1 cellular context compared by ENCODE assay signal in genomic region chr2:168664715-168665114, GRCh38.
TF ChIP-seq lines count a peak whose summit lies in the region.
"Not testable (repeated sequence)": the region's sequence is repeated elsewhere in the genome, so short reads cannot be mapped to it uniquely, and the experiment has no call there.

No MANE protein-coding gene starts in this region.

TF ChIP-seq in K562, 482 proteins besides CTCF, POLR2A, EP300 and RAD21 (continued from another document):
- not testable (repeated sequence) for TF ChIP-seq NR4A1 (CRISPR knock-in tag; IDR thresholded peaks at IDR 0.05); ZNF740 (CRISPR knock-in tag; IDR thresholded peaks at IDR 0.05); NR2C1 (IDR thresholded peaks at IDR 0.05)
- TF ChIP-seq NR4A1 (tag; IDR thresholded peaks at IDR 0.05) (peak; percentile 89), ZNF639 (CRISPR knock-in tag; conservative IDR thresholded peaks at IDR 0.05 in 1 of 2, IDR thresholded peaks at IDR 0.05 in 1 of 2) (peak in 1 of 2 experiments; percentile 72; a peak in 2 of 4 replicates), ILK (tag; IDR thresholded peaks at IDR 0.05; ENCODE audit: borderline replicate concordance, low read depth) (peak; percentile 48; the same call in 1 of the 2 replicates), ZNF311 (CRISPR knock-in tag; IDR thresholded peaks at IDR 0.05) (peak; percentile 96), SMAD4 (CRISPR knock-in tag; conservative IDR thresholded peaks at IDR 0.05) (peak; percentile 96), ZNF79 (CRISPR knock-in tag; IDR thresholded peaks at IDR 0.05; ENCODE audit: low read depth) (0 out of 2 replicates have a peak, but pooled peaks have one; percentile 37), ZNF584 (CRISPR knock-in tag; IDR thresholded peaks at IDR 0.05; ENCODE audit: low read depth) (peak; percentile 80), E2F3 (CRISPR knock-in tag; IDR thresholded peaks at IDR 0.05) (0 out of 2 replicates have a peak, but pooled peaks have one; percentile 34), ZNF23 (CRISPR knock-in tag; IDR thresholded peaks at IDR 0.05) (peak; percentile 77; the same call in 1 of the 2 replicates), TEAD1 (CRISPR knock-in tag; IDR thresholded peaks at IDR 0.05) (0 out of 4 replicates have a peak, but pooled peaks of 1 of the 2 experiments have one; percentile 75), ZNF41 (CRISPR knock-in tag; conservative IDR thresholded peaks at IDR 0.05) (peak; percentile 77; the same call in 1 of the 2 replicates), IRF9 (tag; IDR thresholded peaks at IDR 0.05) (peak; percentile 89; the same call in 1 of the 2 replicates), ZNF740 (tag; IDR thresholded peaks at IDR 0.05) (peak in 1 of 2 experiments; percentile 88; a peak in 2 of 4 replicates), MECOM (CRISPR knock-in tag; IDR thresholded peaks at IDR 0.05) (peak; percentile 89), CXXC5 (CRISPR knock-in tag; IDR thresholded peaks at IDR 0.05) (peak; percentile 70), TEAD2 (tag; IDR thresholded peaks at IDR 0.05) (peak; percentile 67; the same call in 1 of the 2 replicates), NFXL1 (CRISPR knock-in tag; IDR thresholded peaks at IDR 0.05) (peak; percentile 85; the same call in 1 of the 2 replicates), ZNF324 (CRISPR knock-in tag; IDR thresholded peaks at IDR 0.05) (peak; percentile 60; the same call in 1 of the 2 replicates), ZBTB17 (CRISPR knock-in tag; IDR thresholded peaks at IDR 0.05) (peak; percentile 57; the same call in 1 of the 2 replicates), ZNF239 (CRISPR knock-in tag; IDR thresholded peaks at IDR 0.05) (peak; percentile 23; the same call in 1 of the 2 replicates), ZNF592 (IDR thresholded peaks at IDR 0.05) (peak; percentile 87), BACH1 (tag; IDR thresholded peaks at IDR 0.05) (peak; percentile 71; the same call in 1 of the 2 replicates), GTF2A2 (tag; IDR thresholded peaks at IDR 0.05) (peak; percentile 85), PTTG1 (tag; IDR thresholded peaks at IDR 0.05; ENCODE audit: low read depth) (peak; percentile 89), DIDO1 (tag; IDR thresholded peaks at IDR 0.05; ENCODE audit: low read depth) (0 out of 2 replicates have a peak, but pooled peaks have one; percentile 67), ZNF395 (CRISPR knock-in tag; IDR thresholded peaks at IDR 0.05) (peak; percentile 89), ZBTB11 (CRISPR knock-in tag; IDR thresholded peaks at IDR 0.05) (0 out of 6 replicates have a peak, but pooled peaks of 1 of the 3 experiments have one; percentile 31), NR2C1 (tag; IDR thresholded peaks at IDR 0.05) (peak; percentile 73)
